8 cellular contexts compared by ENCODE assay signal in genomic region chr7:142782922-142783900, GRCh38.
DNase-seq lines count a peak whose midpoint lies in the region; ATAC-seq, FAIRE-seq and TF ChIP-seq lines count a peak whose summit lies in the region.

No MANE protein-coding gene starts in this region.

- H3K4me2 ChIP-seq in BLaER1 treated with 17β-estradiol and CSF1 and Interleukin-3, amounts not matched to agents 10 nM and 100 nM = peak overlapping the region; percentile 71 to 96 (median 84)

- peak; percentile 95 for FAIRE-seq in GM19239 (lab: Jason Lieb, UNC)

- no peaks in the 10 kb centered on the region for H4K20me1 ChIP-seq in BLaER1 treated with 17β-estradiol and CSF1 and Interleukin-3, amounts not matched to agents 10 nM and 100 nM

- peak overlapping the region in 8 of 11 experiments; percentile 16 to 50 (median 32); a peak in 8 of 22 replicates for H3K27ac ChIP-seq in BLaER1 treated with 17β-estradiol and CSF1 and Interleukin-3, amounts not matched to agents 10 nM and 100 nM
- no peak overlapping the region for H3K27ac ChIP-seq in caudate nucleus (ENCODE audit: low read depth, low read length)

- H3K9me3 ChIP-seq in BLaER1 treated with 17β-estradiol and CSF1 and Interleukin-3, amounts not matched to agents 10 nM and 100 nM (replicated peaks in 1 of 11) = no peaks in the 10 kb centered on the region

- no peaks in the 10 kb centered on the region for H3K36me3 ChIP-seq in BLaER1 treated with 17β-estradiol and CSF1 and Interleukin-3, amounts not matched to agents 10 nM and 100 nM

- peak; percentile 91 for TF ChIP-seq CTCF in WI38 (IDR thresholded peaks at IDR 0.05; ENCODE audit: low read depth, low read length)

- ATAC-seq in HG03342 (IDR thresholded peaks at IDR 0.05; ENCODE audit: unreplicated experiment) = peak; percentile 92

- peak overlapping the region in 8 of 11 experiments; percentile 39 to 62 (median 47); a peak in 15 of 22 replicates for H3K9ac ChIP-seq in BLaER1 treated with 17β-estradiol and CSF1 and Interleukin-3, amounts not matched to agents 10 nM and 100 nM

- peak; percentile 62 for DNase-seq in GM19239 (ENCODE audit: insufficient read length, low spot score)
- DNase-seq in NCI-H2227 (lab: John Stamatoyannopoulos, UW; ENCODE audit: unreplicated experiment) = peak; percentile 51
- peak in 59 of 61 donors; percentile 13 to 93 (median 68) for DNase-seq in caudate nucleus (lab: John Stamatoyannopoulos, UW)
- peak; percentile 94 for DNase-seq in islet precursor cell
- peak; percentile 81 for DNase-seq in stimulated activated CD4-positive, alpha-beta T cell treated with anti-CD3 and anti-CD28 coated beads, Interleukin-15, amount 100 ng/mL, for 24 hours

- H3K4me3 ChIP-seq in BLaER1 treated with 17β-estradiol and CSF1 and Interleukin-3, amounts not matched to agents 10 nM and 100 nM = peak overlapping the region; percentile 37 to 64 (median 52); a peak in 18 of 20 replicates
- H3K4me3 ChIP-seq in WI38 (ENCODE audit: low read depth, low read length) = peak overlapping the region; percentile 47

- H3K27me3 ChIP-seq in BLaER1 treated with 17β-estradiol and CSF1 and Interleukin-3, amounts not matched to agents 10 nM and 100 nM = peaks cover 0 to 8% (median 6%) of the 10 kb centered on the region in 11 experiments; a peak in 14 of 22 replicates

- H3K4me1 ChIP-seq in BLaER1 treated with 17β-estradiol and CSF1 and Interleukin-3, amounts not matched to agents 10 nM and 100 nM = peaks cover 0 to 14% (median 6%) of the 10 kb centered on the region in 10 experiments; a peak in 13 of 20 replicates
